Comparison of ENCODE assay signal across 5 cellular contexts in the genomic region with DNA sequence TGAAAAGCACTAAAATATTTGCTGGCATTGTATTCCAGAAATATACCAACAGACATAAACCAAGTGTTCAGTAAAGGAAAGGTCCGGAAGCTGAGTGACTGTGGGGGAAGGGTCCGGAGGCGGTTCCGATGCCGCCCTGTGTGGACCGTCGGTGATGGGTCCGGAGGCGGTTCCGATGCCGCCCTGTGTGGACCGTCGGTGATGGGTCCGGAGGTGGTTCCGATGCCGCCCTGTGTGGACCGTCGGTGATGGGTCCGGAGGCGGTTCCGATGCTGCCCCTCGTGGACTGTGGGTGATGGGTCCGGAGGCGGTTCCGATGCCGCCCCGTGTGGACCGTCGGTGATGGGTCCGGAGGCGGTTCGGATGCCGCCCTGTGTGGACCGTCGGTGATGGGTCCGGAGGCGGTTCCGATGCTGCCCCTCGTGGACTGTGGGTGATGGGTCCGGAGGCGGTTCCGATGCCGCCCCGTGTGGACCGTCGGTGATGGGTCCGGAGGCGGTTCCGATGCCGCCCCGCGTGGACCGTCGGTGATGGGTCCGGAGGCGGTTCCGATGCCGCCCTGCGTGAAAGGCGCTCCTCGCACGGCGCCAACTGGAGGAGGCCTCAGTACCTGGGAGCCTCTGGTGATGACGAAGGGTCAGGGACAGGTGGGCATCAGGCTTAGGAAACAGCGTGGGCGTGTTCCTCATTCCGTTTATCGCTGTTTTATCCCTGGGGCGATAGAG.
DNase-seq lines count a peak whose midpoint lies in the region; ATAC-seq, FAIRE-seq and TF ChIP-seq lines count a peak whose summit lies in the region.
"Not testable (repeated sequence)": the region's sequence is repeated elsewhere in the genome, so short reads cannot be mapped to it uniquely, and the experiment has no call there.

No MANE protein-coding gene starts in this region.

- not testable (repeated sequence) for TF ChIP-seq POLR2A in HepG2 (IDR thresholded peaks at IDR 0.05; ENCODE audit: insufficient read depth in 1 of 2, low read depth in 2 of 2, low read length in 2 of 2)

- intact Hi-C loops in right cardiac atrium (cut with DNase I); HepG2 (cut with micrococcal nuclease; ENCODE audit: unreplicated experiment): not testable (repeated sequence)

- peaks cover 26% of the 10 kb centered on the region for H3K36me3 Mint-ChIP-seq in glutamatergic neuron (ENCODE audit: unreplicated experiment)

- POLR2A ChIA-PET in HepG2 (lab: Yijun Ruan, JAX): not testable (repeated sequence)

- H4K20me1 ChIP-seq in HepG2 (ENCODE audit: insufficient read depth, low read length); osteoblast (ENCODE audit: insufficient read depth, low read length): not testable (repeated sequence)

- not testable (repeated sequence) for BruUV-seq in HepG2 (replicated peaks; lab: Mats Ljungman, UMichigan)

- not testable (repeated sequence) for H3K4me1 Mint-ChIP-seq in glutamatergic neuron (ENCODE audit: low read depth, unreplicated experiment)

- H3K36me3 ChIP-seq in bronchial epithelial cell (ENCODE audit: control insufficient read depth, insufficient read depth, low read length) (peaks cover 14% of the 10 kb centered on the region), HepG2 (replicated peaks in 1 of 2; ENCODE audit: control insufficient read depth in 1 of 2, insufficient read depth in 2 of 2, low read length in 2 of 2) (peaks cover 13 to 18% of the 10 kb centered on the region in 2 experiments; a peak in 4 of 5 replicates)
- H3K36me3 ChIP-seq in osteoblast (ENCODE audit: insufficient read depth, low read length): not testable (repeated sequence)

- not testable (repeated sequence) for H3K79me2 ChIP-seq in HepG2 (ENCODE audit: insufficient read depth, low read length); osteoblast (ENCODE audit: insufficient read depth, low read length)

- not testable (repeated sequence) for TF ChIP-seq CTCF in bronchial epithelial cell (IDR thresholded peaks at IDR 0.05; ENCODE audit: insufficient read depth, low read length, severe bottlenecking); glutamatergic neuron (IDR thresholded peaks at IDR 0.05; ENCODE audit: partially characterized antibody, unreplicated experiment); HepG2 (CRISPR knock-in tag; IDR thresholded peaks at IDR 0.05); osteoblast (IDR thresholded peaks at IDR 0.05; ENCODE audit: extremely low read depth, low read depth, low read length)

- H3K4me3 ChIP-seq in bronchial epithelial cell (ENCODE audit: low read depth, low read length); right cardiac atrium (ENCODE audit: low read length); HepG2 (replicated peaks in 1 of 3; ENCODE audit: insufficient read depth in 1 of 3, low read depth in 2 of 3, low read length in 3 of 3); osteoblast (ENCODE audit: insufficient read depth, low read length): not testable (repeated sequence)

- not testable (repeated sequence) for H2AFZ ChIP-seq in HepG2 (ENCODE audit: low read length); osteoblast (ENCODE audit: low read length)

- H3K4me3 Mint-ChIP-seq in glutamatergic neuron (ENCODE audit: unreplicated experiment): not testable (repeated sequence)

- peaks cover 12% of the 10 kb centered on the region for H3K9me3 Mint-ChIP-seq in glutamatergic neuron (ENCODE audit: unreplicated experiment)

- not testable (repeated sequence) for H3K9ac ChIP-seq in HepG2 (ENCODE audit: insufficient read depth, low read depth, low read length)

- 97% methylated on average over 69 of the region's 69 CpGs for WGBS in right cardiac atrium
- 98% methylated on average over 67 of the region's 69 CpGs for WGBS in HepG2 (ENCODE audit: low lambda C conversion rate)

- not testable (repeated sequence) for H3K4me2 ChIP-seq in HepG2 (ENCODE audit: low read depth, low read length); osteoblast (ENCODE audit: insufficient read depth, low read length)

- DNase-seq in bronchial epithelial cell (ENCODE audit: low read depth); glutamatergic neuron; HepG2 (ENCODE audit: low spot score): not testable (repeated sequence)
- peak in 2 of 3 donors; percentile 46 to 50 for DNase-seq in right cardiac atrium
- DNase-seq in osteoblast (ENCODE audit: insufficient read length, low spot score, missing footprints): peak; percentile 57

- not testable (repeated sequence) for ATAC-seq in right cardiac atrium, HepG2

- CTCF ChIA-PET in HepG2 (lab: Yijun Ruan, JAX; ENCODE audit: low intra/inter-chr PET ratio, low total read pairs): not testable (repeated sequence)

- H3K27ac Mint-ChIP-seq in glutamatergic neuron (ENCODE audit: unreplicated experiment): peak overlapping the region; percentile 18

- not testable (repeated sequence) for H3K4me1 ChIP-seq in right cardiac atrium (ENCODE audit: control insufficient read depth, insufficient read depth, low read length); HepG2 (ENCODE audit: insufficient read depth, low read length); osteoblast (ENCODE audit: insufficient read depth, low read length)

- H3K27ac ChIP-seq in right cardiac atrium (ENCODE audit: low read length); HepG2 (ENCODE audit: extremely low read length, insufficient read depth, low read length); osteoblast (ENCODE audit: low read depth, low read length): not testable (repeated sequence)

- H3K9me3 ChIP-seq in right cardiac atrium (ENCODE audit: control insufficient read depth, low read length); HepG2 (ENCODE audit: low read length); osteoblast (ENCODE audit: low read depth, low read length): not testable (repeated sequence)

- not testable (repeated sequence) for H3K27me3 Mint-ChIP-seq in glutamatergic neuron (ENCODE audit: unreplicated experiment)

- TF ChIP-seq RAD21 in HepG2 (CRISPR knock-in tag; IDR thresholded peaks at IDR 0.05): not testable (repeated sequence)

- TF ChIP-seq EP300 in HepG2 (IDR thresholded peaks at IDR 0.05; ENCODE audit: low read depth in 2 of 2, low read length in 2 of 2); HepG2 (CRISPR knock-in tag; IDR thresholded peaks at IDR 0.05; ENCODE audit: borderline replicate concordance): not testable (repeated sequence)

- in situ Hi-C loops in HepG2 (cut with HindIII; ENCODE audit: extremely low pct_ligation_motif_present, low pct_unique_long_range_greater_than_20kb): not testable (repeated sequence)

- peak; percentile 73 for FAIRE-seq in bronchial epithelial cell (lab: Jason Lieb, UNC)
- not testable (repeated sequence) for FAIRE-seq in HepG2 (lab: Jason Lieb, UNC)

- H3K27me3 ChIP-seq in bronchial epithelial cell (ENCODE audit: control insufficient read depth, insufficient read depth, low read length); right cardiac atrium (ENCODE audit: control insufficient read depth, insufficient read depth); HepG2 (ENCODE audit: control insufficient read depth in 1 of 2, insufficient read depth in 2 of 2, low read length in 2 of 2); osteoblast (ENCODE audit: insufficient read depth, low read length): not testable (repeated sequence)

TF ChIP-seq in HepG2, 621 proteins besides CTCF, POLR2A, EP300 and RAD21:
- peak; percentile 32 for TF ChIP-seq AGO2 (optimal IDR thresholded peaks at IDR 0.05; ENCODE audit: low read depth, low read length)
